In the genomic region with DNA sequence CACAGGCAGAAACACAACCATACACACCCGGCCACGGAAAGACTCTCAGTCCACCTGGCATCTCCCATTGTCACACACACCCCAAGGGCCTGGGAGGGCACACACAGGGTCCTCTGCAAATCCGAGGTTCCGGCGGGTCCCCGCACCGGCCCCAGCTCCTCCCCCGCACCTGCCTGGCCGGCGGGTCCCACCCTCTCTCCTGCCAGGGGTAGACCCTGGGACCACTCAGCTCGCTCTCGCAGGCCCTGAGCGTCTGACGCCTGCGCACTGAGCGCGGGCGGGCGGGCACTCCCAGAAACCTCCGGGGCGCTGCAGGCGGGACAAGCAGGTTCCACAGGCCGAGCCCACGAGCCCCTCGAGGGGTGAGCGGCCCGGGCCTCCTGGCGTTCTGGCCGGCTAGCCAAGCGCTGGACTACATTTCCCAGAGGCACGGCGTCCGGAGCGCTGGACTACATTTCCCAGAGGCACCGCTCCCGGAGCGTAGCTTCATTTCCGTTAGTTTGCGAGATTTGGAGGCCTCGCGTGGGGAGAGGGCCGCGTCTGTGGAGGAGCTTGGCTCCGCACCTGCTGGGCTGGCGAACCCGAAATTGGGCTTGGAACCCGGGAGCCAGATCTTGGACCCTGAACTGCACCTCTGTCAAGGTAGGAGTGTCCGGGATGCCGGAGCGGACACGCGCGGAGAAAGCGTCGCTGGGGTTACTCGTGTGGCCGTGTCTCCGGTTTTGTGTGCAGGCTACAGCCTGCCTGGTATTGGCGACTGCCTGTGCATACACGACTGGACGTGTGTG, we compare ENCODE assay signal across 8 cellular contexts.
DNase-seq lines count a peak whose midpoint lies in the region; ATAC-seq lines count a peak whose summit lies in the region.

TSS of gene ZNF420 (plus strand) at position 505 of the 788 bp plus-strand sequence. CDS start 10,686 bp downstream, outside the sequence.

- peak; percentile 92 for DNase-seq in AG08395 (ENCODE audit: low spot score)
- DNase-seq in NCI-H345 (lab: John Stamatoyannopoulos, UW) = peak; percentile 100
- DNase-seq in activated CD4-positive, CD25-positive, alpha-beta regulatory T cell (lab: John Stamatoyannopoulos, UW) = peak; percentile 66 to 82 (median 70)
- DNase-seq in central memory CD4-positive, alpha-beta T cell = peak; percentile 82
- DNase-seq in inferior parietal cortex (ENCODE audit: extremely low spot score) = peak; percentile 95
- peak; percentile 75 for DNase-seq in smooth muscle cell of the brain vasculature (ENCODE audit: low read depth, low spot score)

- ATAC-seq in GM18909 (IDR thresholded peaks at IDR 0.05; ENCODE audit: poor library complexity, unreplicated experiment) = peak; percentile 97
- peak; percentile 97 for ATAC-seq in HG03175 (IDR thresholded peaks at IDR 0.05; ENCODE audit: unreplicated experiment)

Comparison
In these comparisons a context has a peak if more than half of its experiments do, and no peak if none do; other contexts are left out.
1. Peak in every context shown above with its lines: DNase-seq and ATAC-seq.